ENCODE assay signal across 8 cellular contexts in the genomic region with DNA sequence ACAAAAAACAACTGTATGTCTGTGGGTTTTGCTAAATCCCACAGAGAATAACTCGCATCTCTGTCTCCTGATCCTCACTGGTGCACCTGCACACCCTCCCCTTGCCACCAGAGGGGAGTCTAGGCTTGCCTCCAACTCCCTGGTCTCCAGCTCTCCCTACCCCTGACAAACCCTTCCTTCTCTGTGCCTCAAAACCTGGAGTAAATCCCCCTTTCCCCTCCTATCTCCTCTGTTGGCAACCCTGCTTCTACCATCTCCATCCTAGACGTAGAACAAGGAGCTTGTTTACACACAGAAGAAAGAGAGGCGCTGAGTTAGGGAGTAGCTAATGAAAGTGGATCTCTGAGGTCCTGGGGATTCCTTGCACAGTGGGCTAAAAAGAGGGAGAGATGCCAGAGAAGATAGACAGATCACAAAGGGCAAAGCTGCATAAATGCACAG. TPM values are rescaled to one million over a fixed set of nuclear protein-coding genes. Genes with fewer than 3 reads are reported as not detected.
DNase-seq lines count a peak whose midpoint lies in the region; ATAC-seq lines count a peak whose summit lies in the region.

No MANE protein-coding gene starts in this region.

- H3K4me3 ChIP-seq in Karpas-422 (ENCODE audit: low read length), result no peak overlapping the region

- H3K4me2 ChIP-seq in Karpas-422 (ENCODE audit: low read depth, low read length, poor library complexity, severe bottlenecking), result no peak overlapping the region

- DNase-seq in Ammon's horn (ENCODE audit: low spot score) (peak; percentile 80), Karpas-422 (peak; percentile 83), RKO (ENCODE audit: low spot score) (peak; percentile 80), germinal center (ENCODE audit: low spot score) (peak; percentile 77), pons (ENCODE audit: low spot score) (peak; percentile 68)
- peak; percentile 52 for DNase-seq in activated effector memory CD4-positive, alpha-beta T cell treated with Interleukin-2 at 50 U/mL for 16 hours

- no peaks in the 10 kb centered on the region for H3K9me2 ChIP-seq in Karpas-422 (replicated peaks; ENCODE audit: insufficient read depth, low read length)

- peaks cover 12% of the 10 kb centered on the region for H3K4me1 ChIP-seq in Karpas-422 (ENCODE audit: low read length)

- H3K27ac ChIP-seq in Karpas-422 (ENCODE audit: low read length), result no peak overlapping the region

- ATAC-seq in GM18907 (IDR thresholded peaks at IDR 0.05; ENCODE audit: unreplicated experiment) (peak; percentile 75), HG02884 (IDR thresholded peaks at IDR 0.05; ENCODE audit: unreplicated experiment) (no peak)

- no peaks in the 10 kb centered on the region for H3K36me3 ChIP-seq in Karpas-422 (ENCODE audit: insufficient read depth, low read length)

- no peak overlapping the region for H2AFZ ChIP-seq in Karpas-422 (ENCODE audit: low read length)

- no peaks in the 10 kb centered on the region for H3K27me3 ChIP-seq in Karpas-422 (ENCODE audit: low read length)

- H3K9ac ChIP-seq in Karpas-422 (ENCODE audit: low read length), result no peak overlapping the region

- H3K9me3 ChIP-seq in Karpas-422 (ENCODE audit: low read length), result no peaks in the 10 kb centered on the region

- no peaks in the 10 kb centered on the region for H3K79me2 ChIP-seq in Karpas-422 (ENCODE audit: low read length)

- H4K20me1 ChIP-seq in Karpas-422 (ENCODE audit: insufficient read depth, low read depth, low read length), result no peaks in the 10 kb centered on the region

RNA-seq across cellular contexts. Expression of gene MBLAC1, which starts 6.0 kb away (rescaled TPM):
- total RNA-seq in Karpas-422 (2014; rRNA removed; shearing (Covaris generic); ENCODE audit: low replicate concordance), result 1.4 TPM in 1 of 2 replicates, not detected in the other

RNA-seq across cellular contexts. Expression of gene CNPY4, which starts 13.3 kb away (rescaled TPM):
- 13.0 and 16.6 TPM in 2 replicates for total RNA-seq in Karpas-422 (2014; rRNA removed; shearing (Covaris generic); ENCODE audit: low replicate concordance)

RNA-seq across cellular contexts. Expression of gene TAF6, which starts 13.6 kb away (rescaled TPM):
- 30.6 and 34.3 TPM in 2 replicates for total RNA-seq in Karpas-422 (2014; rRNA removed; shearing (Covaris generic); ENCODE audit: low replicate concordance)

RNA-seq across cellular contexts. Expression of gene LAMTOR4, which starts 16.0 kb away (rescaled TPM):
- total RNA-seq in Karpas-422 (2014; rRNA removed; shearing (Covaris generic); ENCODE audit: low replicate concordance), result 171 and 292 TPM in 2 replicates

RNA-seq across cellular contexts. Expression of gene TRAPPC14, which starts 25.8 kb away (rescaled TPM):
- 15.8 and 23.3 TPM in 2 replicates for total RNA-seq in Karpas-422 (2014; rRNA removed; shearing (Covaris generic); ENCODE audit: low replicate concordance)
